Comparison of ENCODE assay signal across 9 cellular contexts in genomic region chr11:87290304-87290922, GRCh38.
DNase-seq lines count a peak whose midpoint lies in the region; ATAC-seq and TF ChIP-seq lines count a peak whose summit lies in the region.
"Had no signal": no experiment of that assay in that cellular context is flagged by ENCODE, and none has a peak within 500 bp of the region (broad histone marks: within the 10 kb centered on the region; RNA-seq: fewer than 3 reads in every experiment).

No MANE protein-coding gene starts in this region.

- no peak overlapping the region for H3K4me3 ChIP-seq in fibroblast of lung (replicated peaks in 1 of 4; ENCODE audit: control extremely low read depth in 1 of 4, insufficient read depth in 1 of 4, low read depth in 3 of 4, low read length in 4 of 4)
- H3K4me3 ChIP-seq: BLaER1 had no signal

- H3K4me1 Mint-ChIP-seq in osteocyte (ENCODE audit: unreplicated experiment) = peaks cover 6% of the 10 kb centered on the region
- H3K4me1 Mint-ChIP-seq in activated T-cell treated with anti-CD3 and anti-CD28 coated beads, Interleukin-2, amount 50 U/mL, for 72 hours (ENCODE audit: low read depth) = no peaks in the 10 kb centered on the region

- H3K36me3 Mint-ChIP-seq in osteocyte (ENCODE audit: unreplicated experiment) = no peaks in the 10 kb centered on the region
- no peaks in the 10 kb centered on the region for H3K36me3 Mint-ChIP-seq in activated T-cell treated with anti-CD3 and anti-CD28 coated beads, Interleukin-2, amount 50 U/mL, for 72 hours (ENCODE audit: insufficient read depth in 2 of 2)

- H3K4me1 ChIP-seq in fibroblast of lung (ENCODE audit: control insufficient read depth, extremely low read depth, insufficient read depth, low read length) = no peaks in the 10 kb centered on the region
- H3K4me1 ChIP-seq: BLaER1 had no signal

- H3K79me2 ChIP-seq in fibroblast of lung (ENCODE audit: control insufficient read depth, insufficient read depth, low read length) = no peaks in the 10 kb centered on the region

- H3K36me3 ChIP-seq in fibroblast of lung (ENCODE audit: control insufficient read depth, insufficient read depth, low read length) = no peaks in the 10 kb centered on the region

- H3K9me3 Mint-ChIP-seq in osteocyte (ENCODE audit: unreplicated experiment) = no peaks in the 10 kb centered on the region
- H3K9me3 Mint-ChIP-seq in activated T-cell treated with anti-CD3 and anti-CD28 coated beads, Interleukin-2, amount 50 U/mL, for 72 hours = peaks cover 0 to under 1% of the 10 kb centered on the region in 2 donors

- TF ChIP-seq CTCF in LNCAP (IDR thresholded peaks at IDR 0.05) (peak; percentile 63), fibroblast of lung (conservative IDR thresholded peaks at IDR 0.05 in 1 of 2, IDR thresholded peaks at IDR 0.05 in 1 of 2; ENCODE audit: low read depth in 1 of 2, low read length in 2 of 2) (peak in 1 of 2 donors; percentile 51), osteocyte (IDR thresholded peaks at IDR 0.05) (peak; percentile 73)

- H3K9me3 ChIP-seq in fibroblast of lung (ENCODE audit: control insufficient read depth, insufficient read depth, low read depth, low read length) = no peaks in the 10 kb centered on the region

- H3K27me3 Mint-ChIP-seq in osteocyte (ENCODE audit: unreplicated experiment) = no peaks in the 10 kb centered on the region
- H3K27me3 Mint-ChIP-seq in activated T-cell treated with anti-CD3 and anti-CD28 coated beads, Interleukin-2, amount 50 U/mL, for 72 hours (ENCODE audit: low read depth) = no peaks in the 10 kb centered on the region

- H3K27me3 ChIP-seq in fibroblast of lung (ENCODE audit: control insufficient read depth, insufficient read depth, low read length) = no peaks in the 10 kb centered on the region
- H3K27me3 ChIP-seq: BLaER1 had no signal

- H3K9ac ChIP-seq in fibroblast of lung (ENCODE audit: insufficient read depth, low read length) = no peak overlapping the region
- H3K9ac ChIP-seq: BLaER1 had no signal

- DNase-seq in NCI-H187 treated with DMSO at 0.1 percent for 48 hours (lab: John Stamatoyannopoulos, UW) (peak; percentile 22), NCI-H187 (lab: John Stamatoyannopoulos, UW) (no peak), RPMI8226 (peak; percentile 67), fibroblast of lung (ENCODE audit: low read depth in 2 of 2) (peak; percentile 45 to 79), osteocyte (ENCODE audit: extremely low spot score, unreplicated experiment) (no peak)
- DNase-seq in activated T-cell treated with anti-CD3 and anti-CD28 coated beads, Interleukin-2, amount 50 U/mL, for 72 hours = no peak
- DNase-seq in activated effector memory CD4-positive, alpha-beta T cell treated with anti-CD3 and anti-CD28 coated beads, Interleukin-2, amount 50 U/mL, for 16 hours = no peak

- H2AFZ ChIP-seq in fibroblast of lung (ENCODE audit: low read length) = no peak overlapping the region

- H3K4me2 ChIP-seq in fibroblast of lung (ENCODE audit: extremely low read depth, insufficient read depth, low read length) = no peak overlapping the region
- H3K4me2 ChIP-seq: BLaER1 had no signal

- H4K20me1 ChIP-seq in fibroblast of lung (ENCODE audit: control insufficient read depth, extremely low read depth, insufficient read depth, low read length) = no peaks in the 10 kb centered on the region
- H4K20me1 ChIP-seq: BLaER1 had no signal

- no peak overlapping the region for H3K4me3 Mint-ChIP-seq in osteocyte (ENCODE audit: unreplicated experiment)
- H3K4me3 Mint-ChIP-seq in activated T-cell treated with anti-CD3 and anti-CD28 coated beads, Interleukin-2, amount 50 U/mL, for 72 hours = no peak overlapping the region

- ATAC-seq in activated T-cell treated with anti-CD3 and anti-CD28 coated beads, Interleukin-2, amount 50 U/mL, for 72 hours (replicated peaks in 1 of 2) = no peak

- H3K27ac Mint-ChIP-seq in osteocyte (ENCODE audit: unreplicated experiment) = no peak overlapping the region
- no peak overlapping the region for H3K27ac Mint-ChIP-seq in activated T-cell treated with anti-CD3 and anti-CD28 coated beads, Interleukin-2, amount 50 U/mL, for 72 hours

- no peak overlapping the region for H3K27ac ChIP-seq in fibroblast of lung (ENCODE audit: insufficient read depth, low read length)
- H3K27ac ChIP-seq: BLaER1 had no signal

Comparison
In these comparisons a context has a peak if more than half of its experiments do, and no peak if none do; other contexts are left out.
1. DNase-seq: peak in NCI-H187 treated with DMSO at 0.1 percent for 48 hours (single experiment), RPMI8226 (single experiment) and fibroblast of lung (2 of 2); none in NCI-H187 (0 of 2), osteocyte (single experiment), activated T-cell treated with anti-CD3 and anti-CD28 coated beads, Interleukin-2, amount 50 U/mL, for 72 hours (0 of 2) and activated effector memory CD4-positive, alpha-beta T cell treated with anti-CD3 and anti-CD28 coated beads, Interleukin-2, amount 50 U/mL, for 16 hours (single experiment).